Comparison of ENCODE assay signal across 1 cellular context in the genomic region with DNA sequence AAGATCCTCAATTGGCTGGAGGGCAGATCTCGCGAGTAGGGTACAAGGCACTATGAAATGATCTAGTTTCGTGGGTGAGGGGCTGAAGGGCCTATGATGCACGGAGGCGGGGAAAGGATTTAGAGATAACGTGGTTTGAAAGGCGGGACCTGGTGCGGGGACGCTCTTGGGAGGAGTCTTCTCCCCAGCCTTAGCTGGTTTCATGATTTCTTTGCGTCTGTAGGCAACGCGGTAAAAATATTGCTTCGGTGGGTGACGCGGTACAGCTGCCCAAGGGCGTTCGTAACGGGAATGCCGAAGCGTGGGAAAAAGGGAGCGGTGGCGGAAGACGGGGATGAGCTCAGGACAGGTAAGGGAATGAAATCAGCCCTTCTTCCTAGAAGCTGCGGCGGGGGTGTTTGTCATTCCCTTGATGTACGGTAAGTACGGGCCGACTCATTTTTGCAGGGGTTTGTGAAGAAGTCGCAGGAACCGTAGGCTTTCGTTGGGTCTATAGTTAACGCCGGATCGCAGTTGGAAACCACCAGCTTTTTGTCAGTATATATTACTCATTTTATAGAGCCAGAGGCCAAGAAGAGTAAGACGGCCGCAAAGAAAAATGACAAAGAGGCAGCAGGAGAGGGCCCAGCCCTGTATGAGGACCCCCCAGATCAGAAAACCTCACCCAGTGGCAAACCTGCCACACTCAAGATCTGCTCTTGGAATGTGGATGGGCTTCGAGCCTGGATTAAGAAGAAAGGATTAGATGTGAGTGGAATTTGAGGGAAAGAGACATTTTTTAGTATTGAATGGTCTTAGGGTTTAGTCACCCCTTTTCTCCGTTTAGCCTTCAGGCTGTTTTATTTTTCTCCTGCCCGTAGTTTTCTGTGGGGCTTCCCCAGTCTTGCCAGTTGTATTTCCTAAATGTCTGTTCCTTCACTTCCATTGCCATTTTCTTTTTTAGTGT.
A peak's percentile ranks its signal among the peaks of the same experiment; 100 is the strongest.
TF ChIP-seq lines count a peak whose summit lies in the region.

No MANE protein-coding gene starts in this region.

TF ChIP-seq in H1, 55 proteins besides CTCF, POLR2A, EP300 and RAD21:
- TF ChIP-seq SIRT6 (IDR thresholded peaks at IDR 0.05; ENCODE audit: low read length) (no peak), CBX5 (IDR thresholded peaks at IDR 0.05; ENCODE audit: low read depth, low read length) (no peak), BACH1 (IDR thresholded peaks at IDR 0.05; ENCODE audit: low read length) (no peak), PHF8 (conservative IDR thresholded peaks at IDR 0.05; ENCODE audit: low read depth, low read length) (no peak), SP2 (IDR thresholded peaks at IDR 0.05; ENCODE audit: low read length) (no peak), GTF2F1 (IDR thresholded peaks at IDR 0.05; ENCODE audit: borderline replicate concordance, low read depth, low read length) (no peak), SP4 (IDR thresholded peaks at IDR 0.05; ENCODE audit: low read length) (no peak), NRF1 (IDR thresholded peaks at IDR 0.05; ENCODE audit: low read depth, low read length) (no peak), BCL11A (IDR thresholded peaks at IDR 0.05; ENCODE audit: low read depth in 2 of 2, low read length in 2 of 2) (no peak), ASH2L (IDR thresholded peaks at IDR 0.05; ENCODE audit: low read length) (peak; percentile 30), RBBP5 (IDR thresholded peaks at IDR 0.05; ENCODE audit: borderline replicate concordance, low read depth, low read length) (no peak), TBP (IDR thresholded peaks at IDR 0.05; ENCODE audit: low read depth, low read length) (no peak), HDAC2 (IDR thresholded peaks at IDR 0.05; ENCODE audit: borderline replicate concordance in 1 of 2, low read depth in 2 of 2, low read length in 2 of 2) (no peak), KDM4A (IDR thresholded peaks at IDR 0.05; ENCODE audit: low read depth, low read length, severe bottlenecking) (no peak), FOSL1 (IDR thresholded peaks at IDR 0.05; ENCODE audit: insufficient read depth, low read depth, low read length) (no peak), CBX8 (IDR thresholded peaks at IDR 0.05; ENCODE audit: borderline replicate concordance, low read depth, low read length) (no peak), RXRA (IDR thresholded peaks at IDR 0.05; ENCODE audit: insufficient read depth, low read depth, low read length) (no peak), CEBPB (IDR thresholded peaks at IDR 0.05; ENCODE audit: low read depth, low read length) (no peak), RFX5 (IDR thresholded peaks at IDR 0.05; ENCODE audit: borderline replicate concordance, low read depth, low read length) (no peak), JUN (IDR thresholded peaks at IDR 0.05; ENCODE audit: low read depth, low read length) (no peak), SIN3A (conservative IDR thresholded peaks at IDR 0.05 in 1 of 2, IDR thresholded peaks at IDR 0.05 in 1 of 2; ENCODE audit: low read depth in 1 of 2, low read length in 2 of 2) (peak; percentile 12 to 23; a peak in 1 of 4 replicates), POLR2AphosphoS5 (IDR thresholded peaks at IDR 0.05; ENCODE audit: low read depth, low read length) (peak; percentile 47; the same call in 1 of the 2 replicates), EGR1 (IDR thresholded peaks at IDR 0.05; ENCODE audit: borderline replicate concordance, low read depth, low read length) (no peak), TEAD4 (IDR thresholded peaks at IDR 0.05; ENCODE audit: low read depth, low read length) (no peak), SUZ12 (IDR thresholded peaks at IDR 0.05; ENCODE audit: low read length) (no peak), CTBP2 (IDR thresholded peaks at IDR 0.05; ENCODE audit: borderline replicate concordance, insufficient read depth, insufficient read length, low read length) (no peak), YY1 (IDR thresholded peaks at IDR 0.05; ENCODE audit: low read depth, low read length) (no peak), GABPA (IDR thresholded peaks at IDR 0.05; ENCODE audit: borderline replicate concordance, insufficient read depth, low read length) (no peak), CHD2 (IDR thresholded peaks at IDR 0.05; ENCODE audit: low read length) (peak; percentile 71; the same call in 1 of the 2 replicates), RNF2 (IDR thresholded peaks at IDR 0.05; ENCODE audit: borderline replicate concordance, low read depth, low read length, missing control alignments, poor library complexity, severe bottlenecking) (no peak), TAF7 (optimal IDR thresholded peaks at IDR 0.05; ENCODE audit: borderline replicate concordance, low read depth, low read length) (peak; percentile 2), POU5F1 (IDR thresholded peaks at IDR 0.05; ENCODE audit: low read depth, low read length) (no peak), KDM5A (IDR thresholded peaks at IDR 0.05; ENCODE audit: low read length) (0 out of 2 replicates have a peak, but pooled peaks have one; percentile 47), ZNF274 (IDR thresholded peaks at IDR 0.05; ENCODE audit: borderline replicate concordance, extremely low read depth, low read length) (no peak), SIX5 (IDR thresholded peaks at IDR 0.05; ENCODE audit: low read depth, low read length) (no peak), TAF1 (IDR thresholded peaks at IDR 0.05; ENCODE audit: low read depth, low read length) (no peak), SRF (IDR thresholded peaks at IDR 0.05; ENCODE audit: low read depth, low read length) (no peak), KDM1A (IDR thresholded peaks at IDR 0.05; ENCODE audit: borderline replicate concordance, low read length) (no peak), SAP30 (IDR thresholded peaks at IDR 0.05; ENCODE audit: insufficient read depth, insufficient replicate concordance, low read length) (no peak), CREB1 (IDR thresholded peaks at IDR 0.05) (0 out of 2 replicates have a peak, but pooled peaks have one; percentile 4), BRCA1 (IDR thresholded peaks at IDR 0.05; ENCODE audit: low read depth, low read length) (no peak), JUND (IDR thresholded peaks at IDR 0.05; ENCODE audit: low read length) (no peak)
- TF ChIP-seq, protein P1, sequence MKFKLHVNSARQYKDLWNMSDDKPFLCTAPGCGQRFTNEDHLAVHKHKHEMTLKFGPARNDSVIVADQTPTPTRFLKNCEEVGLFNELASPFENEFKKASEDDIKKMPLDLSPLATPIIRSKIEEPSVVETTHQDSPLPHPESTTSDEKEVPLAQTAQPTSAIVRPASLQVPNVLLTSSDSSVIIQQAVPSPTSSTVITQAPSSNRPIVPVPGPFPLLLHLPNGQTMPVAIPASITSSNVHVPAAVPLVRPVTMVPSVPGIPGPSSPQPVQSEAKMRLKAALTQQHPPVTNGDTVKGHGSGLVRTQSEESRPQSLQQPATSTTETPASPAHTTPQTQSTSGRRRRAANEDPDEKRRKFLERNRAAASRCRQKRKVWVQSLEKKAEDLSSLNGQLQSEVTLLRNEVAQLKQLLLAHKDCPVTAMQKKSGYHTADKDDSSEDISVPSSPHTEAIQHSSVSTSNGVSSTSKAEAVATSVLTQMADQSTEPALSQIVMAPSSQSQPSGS (IDR thresholded peaks at IDR 0.05; ENCODE audit: low read length) = no peak
- TF ChIP-seq, protein P2, sequence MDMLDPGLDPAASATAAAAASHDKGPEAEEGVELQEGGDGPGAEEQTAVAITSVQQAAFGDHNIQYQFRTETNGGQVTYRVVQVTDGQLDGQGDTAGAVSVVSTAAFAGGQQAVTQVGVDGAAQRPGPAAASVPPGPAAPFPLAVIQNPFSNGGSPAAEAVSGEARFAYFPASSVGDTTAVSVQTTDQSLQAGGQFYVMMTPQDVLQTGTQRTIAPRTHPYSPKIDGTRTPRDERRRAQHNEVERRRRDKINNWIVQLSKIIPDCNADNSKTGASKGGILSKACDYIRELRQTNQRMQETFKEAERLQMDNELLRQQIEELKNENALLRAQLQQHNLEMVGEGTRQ (IDR thresholded peaks at IDR 0.05; ENCODE audit: low read length) = no peak
- TF ChIP-seq, protein P3, sequence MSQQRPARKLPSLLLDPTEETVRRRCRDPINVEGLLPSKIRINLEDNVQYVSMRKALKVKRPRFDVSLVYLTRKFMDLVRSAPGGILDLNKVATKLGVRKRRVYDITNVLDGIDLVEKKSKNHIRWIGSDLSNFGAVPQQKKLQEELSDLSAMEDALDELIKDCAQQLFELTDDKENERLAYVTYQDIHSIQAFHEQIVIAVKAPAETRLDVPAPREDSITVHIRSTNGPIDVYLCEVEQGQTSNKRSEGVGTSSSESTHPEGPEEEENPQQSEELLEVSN (IDR thresholded peaks at IDR 0.05) = no peak
- TF ChIP-seq, protein P4, sequence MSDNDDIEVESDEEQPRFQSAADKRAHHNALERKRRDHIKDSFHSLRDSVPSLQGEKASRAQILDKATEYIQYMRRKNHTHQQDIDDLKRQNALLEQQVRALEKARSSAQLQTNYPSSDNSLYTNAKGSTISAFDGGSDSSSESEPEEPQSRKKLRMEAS (IDR thresholded peaks at IDR 0.05) = no peak
- TF ChIP-seq, protein P5, sequence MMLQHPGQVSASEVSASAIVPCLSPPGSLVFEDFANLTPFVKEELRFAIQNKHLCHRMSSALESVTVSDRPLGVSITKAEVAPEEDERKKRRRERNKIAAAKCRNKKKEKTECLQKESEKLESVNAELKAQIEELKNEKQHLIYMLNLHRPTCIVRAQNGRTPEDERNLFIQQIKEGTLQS (IDR thresholded peaks at IDR 0.05; ENCODE audit: insufficient read depth, low read depth, low read length) = no peak
- TF ChIP-seq, protein P6, sequence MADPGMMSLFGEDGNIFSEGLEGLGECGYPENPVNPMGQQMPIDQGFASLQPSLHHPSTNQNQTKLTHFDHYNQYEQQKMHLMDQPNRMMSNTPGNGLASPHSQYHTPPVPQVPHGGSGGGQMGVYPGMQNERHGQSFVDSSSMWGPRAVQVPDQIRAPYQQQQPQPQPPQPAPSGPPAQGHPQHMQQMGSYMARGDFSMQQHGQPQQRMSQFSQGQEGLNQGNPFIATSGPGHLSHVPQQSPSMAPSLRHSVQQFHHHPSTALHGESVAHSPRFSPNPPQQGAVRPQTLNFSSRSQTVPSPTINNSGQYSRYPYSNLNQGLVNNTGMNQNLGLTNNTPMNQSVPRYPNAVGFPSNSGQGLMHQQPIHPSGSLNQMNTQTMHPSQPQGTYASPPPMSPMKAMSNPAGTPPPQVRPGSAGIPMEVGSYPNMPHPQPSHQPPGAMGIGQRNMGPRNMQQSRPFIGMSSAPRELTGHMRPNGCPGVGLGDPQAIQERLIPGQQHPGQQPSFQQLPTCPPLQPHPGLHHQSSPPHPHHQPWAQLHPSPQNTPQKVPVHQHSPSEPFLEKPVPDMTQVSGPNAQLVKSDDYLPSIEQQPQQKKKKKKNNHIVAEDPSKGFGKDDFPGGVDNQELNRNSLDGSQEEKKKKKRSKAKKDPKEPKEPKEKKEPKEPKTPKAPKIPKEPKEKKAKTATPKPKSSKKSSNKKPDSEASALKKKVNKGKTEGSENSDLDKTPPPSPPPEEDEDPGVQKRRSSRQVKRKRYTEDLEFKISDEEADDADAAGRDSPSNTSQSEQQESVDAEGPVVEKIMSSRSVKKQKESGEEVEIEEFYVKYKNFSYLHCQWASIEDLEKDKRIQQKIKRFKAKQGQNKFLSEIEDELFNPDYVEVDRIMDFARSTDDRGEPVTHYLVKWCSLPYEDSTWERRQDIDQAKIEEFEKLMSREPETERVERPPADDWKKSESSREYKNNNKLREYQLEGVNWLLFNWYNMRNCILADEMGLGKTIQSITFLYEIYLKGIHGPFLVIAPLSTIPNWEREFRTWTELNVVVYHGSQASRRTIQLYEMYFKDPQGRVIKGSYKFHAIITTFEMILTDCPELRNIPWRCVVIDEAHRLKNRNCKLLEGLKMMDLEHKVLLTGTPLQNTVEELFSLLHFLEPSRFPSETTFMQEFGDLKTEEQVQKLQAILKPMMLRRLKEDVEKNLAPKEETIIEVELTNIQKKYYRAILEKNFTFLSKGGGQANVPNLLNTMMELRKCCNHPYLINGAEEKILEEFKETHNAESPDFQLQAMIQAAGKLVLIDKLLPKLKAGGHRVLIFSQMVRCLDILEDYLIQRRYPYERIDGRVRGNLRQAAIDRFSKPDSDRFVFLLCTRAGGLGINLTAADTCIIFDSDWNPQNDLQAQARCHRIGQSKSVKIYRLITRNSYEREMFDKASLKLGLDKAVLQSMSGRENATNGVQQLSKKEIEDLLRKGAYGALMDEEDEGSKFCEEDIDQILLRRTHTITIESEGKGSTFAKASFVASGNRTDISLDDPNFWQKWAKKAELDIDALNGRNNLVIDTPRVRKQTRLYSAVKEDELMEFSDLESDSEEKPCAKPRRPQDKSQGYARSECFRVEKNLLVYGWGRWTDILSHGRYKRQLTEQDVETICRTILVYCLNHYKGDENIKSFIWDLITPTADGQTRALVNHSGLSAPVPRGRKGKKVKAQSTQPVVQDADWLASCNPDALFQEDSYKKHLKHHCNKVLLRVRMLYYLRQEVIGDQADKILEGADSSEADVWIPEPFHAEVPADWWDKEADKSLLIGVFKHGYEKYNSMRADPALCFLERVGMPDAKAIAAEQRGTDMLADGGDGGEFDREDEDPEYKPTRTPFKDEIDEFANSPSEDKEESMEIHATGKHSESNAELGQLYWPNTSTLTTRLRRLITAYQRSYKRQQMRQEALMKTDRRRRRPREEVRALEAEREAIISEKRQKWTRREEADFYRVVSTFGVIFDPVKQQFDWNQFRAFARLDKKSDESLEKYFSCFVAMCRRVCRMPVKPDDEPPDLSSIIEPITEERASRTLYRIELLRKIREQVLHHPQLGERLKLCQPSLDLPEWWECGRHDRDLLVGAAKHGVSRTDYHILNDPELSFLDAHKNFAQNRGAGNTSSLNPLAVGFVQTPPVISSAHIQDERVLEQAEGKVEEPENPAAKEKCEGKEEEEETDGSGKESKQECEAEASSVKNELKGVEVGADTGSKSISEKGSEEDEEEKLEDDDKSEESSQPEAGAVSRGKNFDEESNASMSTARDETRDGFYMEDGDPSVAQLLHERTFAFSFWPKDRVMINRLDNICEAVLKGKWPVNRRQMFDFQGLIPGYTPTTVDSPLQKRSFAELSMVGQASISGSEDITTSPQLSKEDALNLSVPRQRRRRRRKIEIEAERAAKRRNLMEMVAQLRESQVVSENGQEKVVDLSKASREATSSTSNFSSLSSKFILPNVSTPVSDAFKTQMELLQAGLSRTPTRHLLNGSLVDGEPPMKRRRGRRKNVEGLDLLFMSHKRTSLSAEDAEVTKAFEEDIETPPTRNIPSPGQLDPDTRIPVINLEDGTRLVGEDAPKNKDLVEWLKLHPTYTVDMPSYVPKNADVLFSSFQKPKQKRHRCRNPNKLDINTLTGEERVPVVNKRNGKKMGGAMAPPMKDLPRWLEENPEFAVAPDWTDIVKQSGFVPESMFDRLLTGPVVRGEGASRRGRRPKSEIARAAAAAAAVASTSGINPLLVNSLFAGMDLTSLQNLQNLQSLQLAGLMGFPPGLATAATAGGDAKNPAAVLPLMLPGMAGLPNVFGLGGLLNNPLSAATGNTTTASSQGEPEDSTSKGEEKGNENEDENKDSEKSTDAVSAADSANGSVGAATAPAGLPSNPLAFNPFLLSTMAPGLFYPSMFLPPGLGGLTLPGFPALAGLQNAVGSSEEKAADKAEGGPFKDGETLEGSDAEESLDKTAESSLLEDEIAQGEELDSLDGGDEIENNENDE (IDR thresholded peaks at IDR 0.05; ENCODE audit: insufficient replicate concordance, low read length) = no peak
TF ChIP-seq in H1: peak in this region for 7.
